ENCODE assay signal across 19 cellular contexts in genomic region chr5:60595183-60595582, GRCh38.
"Had no signal": no experiment of that assay in that cellular context is flagged by ENCODE, and none has a peak within 500 bp of the region (broad histone marks: within the 10 kb centered on the region; RNA-seq: fewer than 3 reads in every experiment).

No MANE protein-coding gene starts in this region.

- ATAC-seq: gastrocnemius medialis; heart right ventricle; left ventricle myocardium superior; naive thymus-derived CD8-positive, alpha-beta T cell had no signal

- H3K36me3 ChIP-seq: colonic mucosa, gastrocnemius medialis, heart right ventricle, ovary, right atrium auricular region, stomach had no signal

- H3K4me3 ChIP-seq: colonic mucosa, dorsolateral prefrontal cortex, gastrocnemius medialis, heart right ventricle, lung, ovary, right atrium auricular region, stomach had no signal

- H3K9me3 ChIP-seq: colonic mucosa, gastrocnemius medialis, ovary, right atrium auricular region, stomach had no signal

- DNase-seq: cerebellar nuclear complex; colonic mucosa; dorsolateral prefrontal cortex; effector CD8-positive, alpha-beta T cell; gastrocnemius medialis; heart right ventricle; hypothalamus; islet precursor cell; left ventricle myocardium superior; mesendoderm; naive thymus-derived CD8-positive, alpha-beta T cell; ovary; small intestine; stimulated activated CD4-positive, alpha-beta T cell treated with anti-CD3 and anti-CD28 coated beads, Interleukin-12 subunit alpha, Interleukin-12 subunit beta, amount 100 ng/mL, for 4 hours; stimulated activated naive CD4-positive, alpha-beta T cell; stomach; trophoblast cell had no signal

- H3K4me1 ChIP-seq: colonic mucosa, gastrocnemius medialis, right atrium auricular region, stomach had no signal

- H3K27ac ChIP-seq: colonic mucosa, dorsolateral prefrontal cortex, gastrocnemius medialis, heart right ventricle, ovary, right atrium auricular region, stomach had no signal

- FAIRE-seq: small intestine had no signal

- H3K27me3 ChIP-seq: colonic mucosa, dorsolateral prefrontal cortex, gastrocnemius medialis, heart right ventricle, ovary, right atrium auricular region, stomach had no signal
